ENCODE assay signal across 22 cellular contexts in genomic region chrX:120274145-120274544, GRCh38. TPM values are rescaled to one million over a fixed set of nuclear protein-coding genes. Genes with fewer than 3 reads are reported as not detected.
DNase-seq lines count a peak whose midpoint lies in the region; FAIRE-seq and TF ChIP-seq lines count a peak whose summit lies in the region.
"Had no signal": no experiment of that assay in that cellular context is flagged by ENCODE, and none has a peak within 500 bp of the region (broad histone marks: within the 10 kb centered on the region; RNA-seq: fewer than 3 reads in every experiment).

No MANE protein-coding gene starts in this region.

- H3K4me3 Mint-ChIP-seq in endothelial cell (ENCODE audit: unreplicated experiment): no peak overlapping the region
- H3K4me3 Mint-ChIP-seq in activated naive CD4-positive, alpha-beta T cell treated with anti-CD3 and anti-CD28 coated beads for 36 hours: no peak overlapping the region
- H3K4me3 Mint-ChIP-seq: B cell; CD4-positive, CD25-positive, alpha-beta regulatory T cell; CD8-positive, alpha-beta T cell; HFFc6 had no signal

- no peak overlapping the region for H3K27ac ChIP-seq in HUES6 (ENCODE audit: low read depth, low read length)
- H3K27ac ChIP-seq: BLaER1, C4-2B had no signal

- peak overlapping the region; percentile 18; the same call in 1 of the 2 replicates for H3K4me3 ChIP-seq in HUES6 (ENCODE audit: low read depth, low read length)
- H3K4me3 ChIP-seq: BLaER1, HAP-1 had no signal

- CTCF ChIA-PET in activated naive CD4-positive, alpha-beta T cell treated with anti-CD3 and anti-CD28 coated beads for 36 hours (lab: Charles Lee): no interaction called here

- no peaks in the 10 kb centered on the region for H3K36me3 ChIP-seq in HUES6 (ENCODE audit: control insufficient read depth, insufficient read depth, low read length)
- H3K36me3 ChIP-seq: BLaER1, HAP-1 had no signal

- FAIRE-seq in GM19239 (lab: Jason Lieb, UNC): peak; percentile 18
- FAIRE-seq: A204.1, GM12891, GM18507, H54 had no signal

- H3K9ac ChIP-seq in HUES6 (ENCODE audit: low read length): no peak overlapping the region
- H3K9ac ChIP-seq: BLaER1 had no signal

- H3K9me3 Mint-ChIP-seq in endothelial cell (ENCODE audit: unreplicated experiment): no peaks in the 10 kb centered on the region
- H3K9me3 Mint-ChIP-seq in activated naive CD4-positive, alpha-beta T cell treated with anti-CD3 and anti-CD28 coated beads for 36 hours: no peaks in the 10 kb centered on the region
- H3K9me3 Mint-ChIP-seq: CD4-positive, CD25-positive, alpha-beta regulatory T cell; CD8-positive, alpha-beta T cell; HFFc6 had no signal

- intact Hi-C loops in activated naive CD4-positive, alpha-beta T cell treated with anti-CD3 and anti-CD28 coated beads for 36 hours (cut with micrococcal nuclease): no loop called here

- H3K4me1 Mint-ChIP-seq in endothelial cell (ENCODE audit: unreplicated experiment): peaks cover 13% of the 10 kb centered on the region
- H3K4me1 Mint-ChIP-seq in activated naive CD4-positive, alpha-beta T cell treated with anti-CD3 and anti-CD28 coated beads for 36 hours (ENCODE audit: low read depth): peaks cover 9% of the 10 kb centered on the region

- no peak for DNase-seq in GM19239 (ENCODE audit: insufficient read length, low spot score)
- DNase-seq in endothelial cell (ENCODE audit: low spot score): no peak
- DNase-seq in HPDE6-E6E7 (ENCODE audit: extremely low spot score): no peak
- no peak for DNase-seq in activated naive CD4-positive, alpha-beta T cell treated with anti-CD3 and anti-CD28 coated beads for 36 hours
- no peak for DNase-seq in NOMO-1 treated with DMSO at 0.1 percent for 48 hours (lab: John Stamatoyannopoulos, UW; ENCODE audit: unreplicated experiment)
- DNase-seq: Caco-2; CD4-positive, CD25-positive, alpha-beta regulatory T cell; CD8-positive, alpha-beta T cell; DMS79; GF-D8; GOT3; HFFc6 had no signal

- no peak for TF ChIP-seq CTCF in endothelial cell (IDR thresholded peaks at IDR 0.05; ENCODE audit: unreplicated experiment)

- H3K9me3 ChIP-seq in HUES6 (ENCODE audit: control insufficient read depth, insufficient read depth, low read depth, low read length): no peaks in the 10 kb centered on the region
- H3K9me3 ChIP-seq: BLaER1, Caco-2, HAP-1 had no signal

- peaks cover 21% of the 10 kb centered on the region; the same call in 1 of the 2 replicates for H3K27me3 ChIP-seq in HUES6 (ENCODE audit: control insufficient read depth, insufficient read depth, low read length)
- H3K27me3 ChIP-seq: BLaER1 had no signal

- H3K27me3 Mint-ChIP-seq in endothelial cell (ENCODE audit: unreplicated experiment): no peaks in the 10 kb centered on the region
- no peaks in the 10 kb centered on the region for H3K27me3 Mint-ChIP-seq in activated naive CD4-positive, alpha-beta T cell treated with anti-CD3 and anti-CD28 coated beads for 36 hours (ENCODE audit: low read depth)
- H3K27me3 Mint-ChIP-seq: B cell had no signal

- H3K27ac Mint-ChIP-seq in endothelial cell (ENCODE audit: unreplicated experiment): peak overlapping the region; percentile 74
- no peak overlapping the region for H3K27ac Mint-ChIP-seq in activated naive CD4-positive, alpha-beta T cell treated with anti-CD3 and anti-CD28 coated beads for 36 hours
- H3K27ac Mint-ChIP-seq: B cell; CD4-positive, CD25-positive, alpha-beta regulatory T cell; CD8-positive, alpha-beta T cell; HFFc6 had no signal

- no peaks in the 10 kb centered on the region for H3K36me3 Mint-ChIP-seq in endothelial cell (ENCODE audit: low read depth, unreplicated experiment)
- no peaks in the 10 kb centered on the region for H3K36me3 Mint-ChIP-seq in activated naive CD4-positive, alpha-beta T cell treated with anti-CD3 and anti-CD28 coated beads for 36 hours (ENCODE audit: low read depth)
- H3K36me3 Mint-ChIP-seq: CD4-positive, CD25-positive, alpha-beta regulatory T cell; CD8-positive, alpha-beta T cell had no signal

- peaks cover 36% of the 10 kb centered on the region for H3K4me1 ChIP-seq in HUES6 (ENCODE audit: control insufficient read depth, insufficient read depth, low read length)
- H3K4me1 ChIP-seq: BLaER1, Caco-2, HAP-1 had no signal

RNA-seq across cellular contexts. Expression of gene ZBTB33, which starts 23.5 kb away (rescaled TPM):
- 21.0 TPM for total RNA-seq in endothelial cell (ENCODE audit: unreplicated experiment)
- total RNA-seq in activated naive CD4-positive, alpha-beta T cell treated with anti-CD3 and anti-CD28 coated beads for 36 hours: 10 to 100 TPM; 12.1 to 12.6 TPM

RNA-seq across cellular contexts. Expression of gene TMEM255A, which starts 37.1 kb away (rescaled TPM):
- total RNA-seq in endothelial cell (ENCODE audit: unreplicated experiment): 0.13 TPM
- total RNA-seq in activated naive CD4-positive, alpha-beta T cell treated with anti-CD3 and anti-CD28 coated beads for 36 hours: not detected
- total RNA-seq: CD4-positive, CD25-positive, alpha-beta regulatory T cell; CD8-positive, alpha-beta T cell; G401 had no signal
